ENCODE assay signal across 18 cellular contexts in genomic region chr12:8181271-8181670, GRCh38. TPM values are rescaled to one million over a fixed set of nuclear protein-coding genes. Genes with fewer than 3 reads are reported as not detected.
A peak's percentile ranks its signal among the peaks of the same experiment; 100 is the strongest.
DNase-seq lines count a peak whose midpoint lies in the region; ATAC-seq and TF ChIP-seq lines count a peak whose summit lies in the region.
"Not testable (repeated sequence)": the region's sequence is repeated elsewhere in the genome, so short reads cannot be mapped to it uniquely, and the experiment has no call there.
"Had no signal": no experiment of that assay in that cellular context is flagged by ENCODE, and none has a peak within 500 bp of the region (broad histone marks: within the 10 kb centered on the region; RNA-seq: fewer than 3 reads in every experiment).

No MANE protein-coding gene starts in this region.

- CTCF ChIA-PET in CD4-positive, alpha-beta memory T cell (lab: Charles Lee; ENCODE audit: partially characterized antibody); activated CD4-positive, alpha-beta T cell treated with anti-CD3 and anti-CD28 coated beads for 36 hours (lab: Charles Lee): not testable (repeated sequence)

- not testable (repeated sequence) for H3F3A ChIP-seq in neural progenitor cell (ENCODE audit: low read depth)

- H3K27me3 ChIP-seq in CD4-positive, alpha-beta memory T cell (ENCODE audit: insufficient read depth, low read length); iPS-20b (ENCODE audit: insufficient read depth, low read length); neural progenitor cell; thyroid gland: not testable (repeated sequence)

- intact Hi-C loops in CD4-positive, alpha-beta memory T cell (cut with micrococcal nuclease); activated T-helper 2 cell treated with anti-CD3 and anti-CD28 coated beads, Interferon-gamma antibody, Interleukin-2, Interleukin-4, amounts not matched to agents 10 μg/mL and 5 μg/mL and 100 μg/mL, durations not matched to agents 14 hours and 24 hours and 36 hours (cut with micrococcal nuclease); thyroid gland (cut with DNase I): not testable (repeated sequence)
- intact Hi-C loops in activated CD4-positive, alpha-beta T cell treated with anti-CD3 and anti-CD28 coated beads for 36 hours (cut with DNase I, micrococcal nuclease), result loop anchor here in 1 of 2 experiments (2.0 kb wide), 1 partner anchor 62 kb away; no protein-coding TSS in a partner anchor

- H4K20me1 ChIP-seq in neural progenitor cell (ENCODE audit: low read depth), result not testable (repeated sequence)

- peak overlapping the region; percentile 45 for H3K4me2 ChIP-seq in neural progenitor cell

- not testable (repeated sequence) for H2AFZ ChIP-seq in neural progenitor cell (replicated peaks)

- H3K36me3 ChIP-seq in CD4-positive, alpha-beta memory T cell (ENCODE audit: insufficient read depth, low read length); iPS-20b (ENCODE audit: insufficient read depth, low read depth, low read length); neural progenitor cell; thyroid gland: not testable (repeated sequence)

- not testable (repeated sequence) for H3K79me2 ChIP-seq in neural progenitor cell (ENCODE audit: low read depth)

- not testable (repeated sequence) for ATAC-seq in activated CD4-positive, alpha-beta T cell treated with anti-CD3 and anti-CD28 coated beads for 36 hours

- TF ChIP-seq CTCF in HFFc6 (IDR thresholded peaks at IDR 0.05); neural progenitor cell (IDR thresholded peaks at IDR 0.05); thyroid gland (IDR thresholded peaks at IDR 0.05): not testable (repeated sequence)

- peak overlapping the region; percentile 52 to 82 (median 74) for H3K4me3 Mint-ChIP-seq in CD4-positive, alpha-beta memory T cell
- peak overlapping the region; percentile 84 for H3K4me3 Mint-ChIP-seq in HFFc6
- H3K4me3 Mint-ChIP-seq in activated CD4-positive, alpha-beta T cell treated with anti-CD3 and anti-CD28 coated beads for 36 hours, result peak overlapping the region; percentile 71
- H3K4me3 Mint-ChIP-seq in activated T-helper 2 cell treated with anti-CD3 and anti-CD28 coated beads, Interferon-gamma antibody, Interleukin-2, Interleukin-4, amounts not matched to agents 10 μg/mL and 5 μg/mL and 100 μg/mL, durations not matched to agents 14 hours and 24 hours and 36 hours (ENCODE audit: low read depth), result peak overlapping the region; percentile 75
- peak overlapping the region; percentile 78 for H3K4me3 Mint-ChIP-seq in neural progenitor cell

- POLR2A ChIA-PET in CD4-positive, alpha-beta memory T cell (lab: Charles Lee; ENCODE audit: partially characterized antibody); activated CD4-positive, alpha-beta T cell treated with anti-CD3 and anti-CD28 coated beads for 36 hours (lab: Charles Lee): not testable (repeated sequence)

- not testable (repeated sequence) for TF ChIP-seq POLR2A in thyroid gland (IDR thresholded peaks at IDR 0.05)

- not testable (repeated sequence) for H3K27ac ChIP-seq in CD4-positive, alpha-beta memory T cell (ENCODE audit: low read depth, low read length); iPS-20b (ENCODE audit: low read length); neural progenitor cell; thyroid gland

- peak overlapping the region in 5 of 7 donors; percentile 44 to 87 (median 80) for H3K27ac Mint-ChIP-seq in CD4-positive, alpha-beta memory T cell
- peak overlapping the region; percentile 60 for H3K27ac Mint-ChIP-seq in HFFc6
- not testable (repeated sequence) for H3K27ac Mint-ChIP-seq in activated CD4-positive, alpha-beta T cell treated with anti-CD3 and anti-CD28 coated beads for 36 hours; activated T-helper 2 cell treated with anti-CD3 and anti-CD28 coated beads, Interferon-gamma antibody, Interleukin-2, Interleukin-4, amounts not matched to agents 10 μg/mL and 5 μg/mL and 100 μg/mL, durations not matched to agents 14 hours and 24 hours and 36 hours; neural progenitor cell

- not testable (repeated sequence) for H3K9me3 Mint-ChIP-seq in CD4-positive, alpha-beta memory T cell; HFFc6; activated CD4-positive, alpha-beta T cell treated with anti-CD3 and anti-CD28 coated beads for 36 hours (ENCODE audit: low read depth); activated T-helper 2 cell treated with anti-CD3 and anti-CD28 coated beads, Interferon-gamma antibody, Interleukin-2, Interleukin-4, amounts not matched to agents 10 μg/mL and 5 μg/mL and 100 μg/mL, durations not matched to agents 14 hours and 24 hours and 36 hours; neural progenitor cell

- not testable (repeated sequence) for H3K9ac ChIP-seq in iPS-20b (ENCODE audit: low read depth, low read length); neural progenitor cell

- not testable (repeated sequence) for H3K4me3 ChIP-seq in CD4-positive, alpha-beta memory T cell (ENCODE audit: low read length in 2 of 2); thyroid gland (replicated peaks in 1 of 3)
- H3K4me3 ChIP-seq in iPS-20b (ENCODE audit: low read length) (0 out of 2 replicates have a peak overlapping the region, but pooled peaks have one; percentile 61), neural progenitor cell (peak overlapping the region; percentile 48)

- H3K9me3 ChIP-seq in CD4-positive, alpha-beta memory T cell (ENCODE audit: control insufficient read depth in 1 of 2, low read length in 2 of 2); iPS-20b (ENCODE audit: insufficient read depth, low read depth, low read length); neural progenitor cell (ENCODE audit: low read depth); thyroid gland: not testable (repeated sequence)

- peaks cover 5 to 21% (median 13%) of the 10 kb centered on the region in 4 donors for H3K4me1 Mint-ChIP-seq in CD4-positive, alpha-beta memory T cell
- H3K4me1 Mint-ChIP-seq in HFFc6 (ENCODE audit: low read depth), result peaks cover 20% of the 10 kb centered on the region
- peaks cover 16% of the 10 kb centered on the region for H3K4me1 Mint-ChIP-seq in activated CD4-positive, alpha-beta T cell treated with anti-CD3 and anti-CD28 coated beads for 36 hours
- H3K4me1 Mint-ChIP-seq in activated T-helper 2 cell treated with anti-CD3 and anti-CD28 coated beads, Interferon-gamma antibody, Interleukin-2, Interleukin-4, amounts not matched to agents 10 μg/mL and 5 μg/mL and 100 μg/mL, durations not matched to agents 14 hours and 24 hours and 36 hours (ENCODE audit: low read depth), result peaks cover 11% of the 10 kb centered on the region
- H3K4me1 Mint-ChIP-seq in neural progenitor cell, result not testable (repeated sequence)

- H3K4me1 ChIP-seq in CD4-positive, alpha-beta memory T cell (ENCODE audit: insufficient read depth, low read length); iPS-20b (ENCODE audit: insufficient read depth, low read length); neural progenitor cell; thyroid gland: not testable (repeated sequence)

- DNase-seq in CD4-positive, alpha-beta memory T cell; activated T-helper 2 cell treated with anti-CD3 and anti-CD28 coated beads, Interferon-gamma antibody, Interleukin-2, Interleukin-4, amounts not matched to agents 10 μg/mL and 5 μg/mL and 100 μg/mL, durations not matched to agents 14 hours and 24 hours and 36 hours (ENCODE audit: low spot score); neural progenitor cell (ENCODE audit: low spot score): not testable (repeated sequence)
- DNase-seq in HFFc6 (peak; percentile 9), cerebellar cortex (ENCODE audit: low spot score) (peak; percentile 46), thyroid gland (peak; percentile 20 to 24)
- peak; percentile 10 for DNase-seq in activated CD4-positive, alpha-beta T cell treated with anti-CD3 and anti-CD28 coated beads for 36 hours

- not testable (repeated sequence) for H3K27me3 Mint-ChIP-seq in CD4-positive, alpha-beta memory T cell; HFFc6 (ENCODE audit: insufficient read depth); activated CD4-positive, alpha-beta T cell treated with anti-CD3 and anti-CD28 coated beads for 36 hours; activated T-helper 2 cell treated with anti-CD3 and anti-CD28 coated beads, Interferon-gamma antibody, Interleukin-2, Interleukin-4, amounts not matched to agents 10 μg/mL and 5 μg/mL and 100 μg/mL, durations not matched to agents 14 hours and 24 hours and 36 hours (ENCODE audit: low read depth); neural progenitor cell (ENCODE audit: insufficient read depth, low read depth)

- not testable (repeated sequence) for H3K36me3 Mint-ChIP-seq in CD4-positive, alpha-beta memory T cell; HFFc6 (ENCODE audit: low read depth); activated CD4-positive, alpha-beta T cell treated with anti-CD3 and anti-CD28 coated beads for 36 hours (ENCODE audit: low read depth); activated T-helper 2 cell treated with anti-CD3 and anti-CD28 coated beads, Interferon-gamma antibody, Interleukin-2, Interleukin-4, amounts not matched to agents 10 μg/mL and 5 μg/mL and 100 μg/mL, durations not matched to agents 14 hours and 24 hours and 36 hours (ENCODE audit: low read depth); neural progenitor cell

RNA-seq across cellular contexts. Expression of gene ZNF705A, which starts 24.5 kb away (rescaled TPM):
- not detected for total RNA-seq in CD4-positive, alpha-beta memory T cell
- not detected for polyA plus RNA-seq in CD4-positive, alpha-beta memory T cell
- not detected for total RNA-seq in HFFc6 (2021; fragmentation: NEBNext Ultra II Directional; extraction: Animal tissue kit (Norgen Biotek cat#: 25700))
- not detected for total RNA-seq in activated CD4-positive, alpha-beta T cell treated with anti-CD3 and anti-CD28 coated beads for 36 hours
- not detected in 2 replicates for total RNA-seq in activated T-helper 2 cell treated with anti-CD3 and anti-CD28 coated beads, Interferon-gamma antibody, Interleukin-2, Interleukin-4, amounts not matched to agents 10 μg/mL and 5 μg/mL and 100 μg/mL, durations not matched to agents 14 hours and 24 hours and 36 hours
- not detected in 2 replicates for total RNA-seq in neural progenitor cell (ENCODE audit: low replicate concordance)
- total RNA-seq in thyroid gland, result under 1 TPM in 1 of 4 donors, not detected in 3; 0.13 TPM
- total RNA-seq: colonic mucosa, fibroblast of lung, HepG2, kidney, LHCN-M2, mucosa of descending colon, occipital lobe, PC-3, Right ventricle myocardium superior had no signal
- polyA plus RNA-seq: adipose tissue, fibroblast of lung, HepG2 had no signal

RNA-seq across cellular contexts. Expression of gene FAM90A1, which starts 46.1 kb away (rescaled TPM):
- not detected for total RNA-seq in CD4-positive, alpha-beta memory T cell
- polyA plus RNA-seq in CD4-positive, alpha-beta memory T cell, result under 1 TPM in 1 of 2 donors, not detected in 1; 0.10 TPM
- total RNA-seq in HFFc6 (2021; fragmentation: NEBNext Ultra II Directional; extraction: Animal tissue kit (Norgen Biotek cat#: 25700)), result under 1 TPM in 4 of 6 experiments, not detected in 2; 0.25 to 0.66 (median 0.31) TPM
- under 1 TPM; 0.32 to 0.33 TPM for total RNA-seq in activated CD4-positive, alpha-beta T cell treated with anti-CD3 and anti-CD28 coated beads for 36 hours
- 0.14 and 0.25 TPM in 2 replicates for total RNA-seq in activated T-helper 2 cell treated with anti-CD3 and anti-CD28 coated beads, Interferon-gamma antibody, Interleukin-2, Interleukin-4, amounts not matched to agents 10 μg/mL and 5 μg/mL and 100 μg/mL, durations not matched to agents 14 hours and 24 hours and 36 hours
- total RNA-seq in neural progenitor cell (ENCODE audit: low replicate concordance), result 0.09 TPM in 1 of 2 replicates, not detected in the other
- total RNA-seq in thyroid gland, result under 1 TPM in 1 of 4 donors, not detected in 3; 0.39 TPM
- total RNA-seq: HepG2, LHCN-M2, PC-3, Right ventricle myocardium superior had no signal
- polyA plus RNA-seq: HepG2 had no signal

RNA-seq across cellular contexts. Expression of gene CLEC4A, which starts 57.9 kb away (rescaled TPM):
- 1 to 10 TPM; 1.2 to 2.1 TPM for total RNA-seq in CD4-positive, alpha-beta memory T cell
- polyA plus RNA-seq in CD4-positive, alpha-beta memory T cell, result 1 to 10 TPM in 1 of 2 donors, under 1 TPM in 1; 0.69 to 1.2 TPM
- under 1 TPM in 5 of 6 experiments, not detected in 1; 0.23 to 0.38 (median 0.34) TPM for total RNA-seq in HFFc6 (2021; fragmentation: NEBNext Ultra II Directional; extraction: Animal tissue kit (Norgen Biotek cat#: 25700))
- total RNA-seq in activated CD4-positive, alpha-beta T cell treated with anti-CD3 and anti-CD28 coated beads for 36 hours, result not detected
- total RNA-seq in activated T-helper 2 cell treated with anti-CD3 and anti-CD28 coated beads, Interferon-gamma antibody, Interleukin-2, Interleukin-4, amounts not matched to agents 10 μg/mL and 5 μg/mL and 100 μg/mL, durations not matched to agents 14 hours and 24 hours and 36 hours, result 0.94 TPM in 1 of 2 replicates, not detected in the other
- total RNA-seq in neural progenitor cell (ENCODE audit: low replicate concordance) (0.43 and 2.0 TPM in 2 replicates), thyroid gland (1 to 10 TPM in 2 of 4 donors, not detected in 2; 2.7 to 3.5 TPM)
- total RNA-seq: HepG2, LHCN-M2 had no signal
